Comparison of ENCODE assay signal across 11 cellular contexts in the genomic region with DNA sequence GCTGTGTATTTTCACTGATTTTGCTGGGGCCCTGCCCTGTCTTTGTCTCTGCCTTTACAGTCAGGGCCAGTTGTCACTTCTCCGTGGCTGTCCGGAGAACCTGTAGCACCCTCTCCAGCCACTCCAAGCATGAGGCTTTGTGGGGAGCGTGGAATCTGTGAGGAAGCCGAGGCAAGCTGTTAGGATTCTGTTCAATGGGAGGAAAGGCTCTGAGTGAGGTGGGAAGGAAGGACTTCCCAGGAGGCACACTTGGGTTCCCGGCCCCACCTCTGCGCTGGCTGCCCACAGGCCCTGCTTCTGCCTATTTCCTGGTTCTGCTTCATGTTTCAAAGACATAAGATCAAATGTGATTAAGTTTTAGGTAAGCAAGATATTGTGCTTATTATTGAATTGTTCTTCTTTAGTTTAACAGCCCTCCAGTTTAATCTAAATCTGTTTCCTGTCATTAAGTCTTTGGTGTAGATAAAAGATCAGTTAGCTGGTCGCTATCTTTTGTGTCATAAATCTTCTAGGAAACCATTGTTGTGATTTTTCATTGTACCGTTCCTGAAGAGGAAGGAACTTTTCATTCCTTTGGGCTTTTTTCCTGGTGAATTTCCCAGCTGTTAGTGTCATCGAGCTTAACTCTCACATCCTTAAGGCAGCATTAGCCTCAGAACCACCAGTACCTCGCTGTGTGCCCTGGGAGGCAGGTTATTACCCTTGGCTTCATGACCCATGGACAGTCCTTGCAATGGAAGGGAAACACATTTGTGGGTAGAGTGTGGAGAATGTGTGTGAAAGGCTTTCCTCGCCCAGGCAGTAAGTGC.
A peak's percentile ranks its signal among the peaks of the same experiment; 100 is the strongest.
DNase-seq lines count a peak whose midpoint lies in the region; ATAC-seq, FAIRE-seq and TF ChIP-seq lines count a peak whose summit lies in the region.
"Had no signal": no experiment of that assay in that cellular context is flagged by ENCODE, and none has a peak within 500 bp of the region (broad histone marks: within the 10 kb centered on the region; RNA-seq: fewer than 3 reads in every experiment).

No MANE protein-coding gene starts in this region.

- no peaks in the 10 kb centered on the region for H3K27me3 ChIP-seq in HL-60 (ENCODE audit: insufficient read depth, poor library complexity, severe bottlenecking)
- H3K27me3 ChIP-seq in small intestine (ENCODE audit: control insufficient read depth in 2 of 2, insufficient read depth in 2 of 2, low read length in 2 of 2), result no peaks in the 10 kb centered on the region

- H3K36me3 Mint-ChIP-seq in activated CD8-positive, alpha-beta T cell treated with anti-CD3 and anti-CD28 coated beads for 36 hours (ENCODE audit: low read depth), result peaks cover 40% of the 10 kb centered on the region
- no peaks in the 10 kb centered on the region for H3K36me3 Mint-ChIP-seq in immature natural killer cell

- H3K4me1 ChIP-seq in small intestine (ENCODE audit: control insufficient read depth in 2 of 2, insufficient read depth in 1 of 2, low read depth in 1 of 2, low read length in 1 of 2), result peaks cover 1 to 9% of the 10 kb centered on the region in 2 donors

- no peaks in the 10 kb centered on the region for H3K27me3 Mint-ChIP-seq in activated CD8-positive, alpha-beta T cell treated with anti-CD3 and anti-CD28 coated beads for 36 hours
- peaks cover 4 to 8% (median 8%) of the 10 kb centered on the region in 3 donors for H3K27me3 Mint-ChIP-seq in immature natural killer cell (ENCODE audit: low read depth in 3 of 3)

- peak overlapping the region; percentile 63 for H3K27ac ChIP-seq in HL-60 (replicated peaks)
- H3K27ac ChIP-seq in small intestine (ENCODE audit: low read depth in 1 of 2, low read length in 1 of 2), result peak overlapping the region in 1 of 2 donors; percentile 22

- 28 to 50% (median 46%) methylated on average over 11 of the region's 11 CpGs for WGBS in small intestine, 3 donors

- no peak for ATAC-seq in activated CD8-positive, alpha-beta T cell treated with anti-CD3 and anti-CD28 coated beads for 36 hours
- ATAC-seq in GM21367 (IDR thresholded peaks at IDR 0.05; ENCODE audit: unreplicated experiment), result no peak
- ATAC-seq: K562 had no signal

- H3K4me3 ChIP-seq in HL-60 (replicated peaks; ENCODE audit: insufficient read depth, low read length) (no peak overlapping the region), small intestine (ENCODE audit: low read depth in 1 of 2, low read length in 2 of 2) (no peak overlapping the region)
- H3K4me3 ChIP-seq: K562 had no signal

- DNase-seq in HL-60 (ENCODE audit: low read depth in 1 of 2, low spot score in 1 of 2), result no peak
- DNase-seq in activated CD8-positive, alpha-beta T cell treated with anti-CD3 and anti-CD28 coated beads for 36 hours, result peak; percentile 22
- DNase-seq in immature natural killer cell, result peak in 1 of 3 donors; percentile 31
- peak; percentile 15 for DNase-seq in small intestine
- no peak for DNase-seq in OCI-M2 (lab: John Stamatoyannopoulos, UW; ENCODE audit: unreplicated experiment)
- no peak for DNase-seq in NCI-H748 treated with DMSO at 0.1 percent for 48 hours (lab: John Stamatoyannopoulos, UW)
- DNase-seq in stimulated activated CD8-positive, alpha-beta memory T cell treated with anti-CD3 and anti-CD28 coated beads, Interleukin-4, amount 100 ng/mL, for 48 hours, result no peak
- DNase-seq: NCI-H69 had no signal

- no peak for TF ChIP-seq CTCF in HL-60 (IDR thresholded peaks at IDR 0.05; ENCODE audit: insufficient read depth, low read length)
- TF ChIP-seq CTCF in activated CD8-positive, alpha-beta T cell treated with anti-CD3 and anti-CD28 coated beads for 36 hours (IDR thresholded peaks at IDR 0.05), result no peak

- CTCF ChIA-PET in activated CD8-positive, alpha-beta T cell treated with anti-CD3 and anti-CD28 coated beads for 36 hours (lab: Charles Lee), result interaction anchor here (0.7 to 4.2 kb wide), 4 partner anchors 9 to 32 kb away, joined by 3 to 34 read pairs (median 3); no protein-coding TSS in a partner anchor

- H3K4me1 Mint-ChIP-seq in activated CD8-positive, alpha-beta T cell treated with anti-CD3 and anti-CD28 coated beads for 36 hours (ENCODE audit: low read depth), result peaks cover 82% of the 10 kb centered on the region
- H3K4me1 Mint-ChIP-seq in immature natural killer cell, result peaks cover 94 to 96% of the 10 kb centered on the region in 2 donors

- intact Hi-C loops in activated CD8-positive, alpha-beta T cell treated with anti-CD3 and anti-CD28 coated beads for 36 hours (cut with micrococcal nuclease), result no loop called here

- peak overlapping the region; percentile 98 for H3K27ac Mint-ChIP-seq in activated CD8-positive, alpha-beta T cell treated with anti-CD3 and anti-CD28 coated beads for 36 hours
- H3K27ac Mint-ChIP-seq in immature natural killer cell, result peak overlapping the region; percentile 94 to 99 (median 97)

- H3K4me3 Mint-ChIP-seq in activated CD8-positive, alpha-beta T cell treated with anti-CD3 and anti-CD28 coated beads for 36 hours, result peak overlapping the region; percentile 59
- H3K4me3 Mint-ChIP-seq in immature natural killer cell, result peak overlapping the region; percentile 72 to 93 (median 80)

- peaks cover 19% of the 10 kb centered on the region for H3K9me3 Mint-ChIP-seq in activated CD8-positive, alpha-beta T cell treated with anti-CD3 and anti-CD28 coated beads for 36 hours
- no peaks in the 10 kb centered on the region for H3K9me3 Mint-ChIP-seq in immature natural killer cell

- H3K9me3 ChIP-seq in small intestine (ENCODE audit: control insufficient read depth, low read depth), result no peaks in the 10 kb centered on the region

- no peak for FAIRE-seq in small intestine (lab: Jason Lieb, UNC)
- FAIRE-seq: K562, TTC549 had no signal

- peaks cover 0 to 3% of the 10 kb centered on the region in 2 donors for H3K36me3 ChIP-seq in small intestine (ENCODE audit: control insufficient read depth in 2 of 2, insufficient read depth in 2 of 2, low read length in 2 of 2)

- POLR2A ChIA-PET in activated CD8-positive, alpha-beta T cell treated with anti-CD3 and anti-CD28 coated beads for 36 hours (lab: Charles Lee), result interaction anchor here (0.6 to 0.9 kb wide), 2 partner anchors 76 to 288 kb away, joined by 3 to 5 read pairs; no protein-coding TSS in a partner anchor

Comparison
In these comparisons a context has a peak if more than half of its experiments do, and no peak if none do; other contexts are left out.
1. DNase-seq: peak in activated CD8-positive, alpha-beta T cell treated with anti-CD3 and anti-CD28 coated beads for 36 hours (single experiment) and small intestine (single experiment); none in HL-60 (0 of 2), OCI-M2 (single experiment), NCI-H748 treated with DMSO at 0.1 percent for 48 hours (single experiment) and stimulated activated CD8-positive, alpha-beta memory T cell treated with anti-CD3 and anti-CD28 coated beads, Interleukin-4, amount 100 ng/mL, for 48 hours (single experiment).